Comparison of ENCODE assay signal across 8 cellular contexts in genomic region chr6:33019358-33019757, GRCh38. TPM values are rescaled to one million over a fixed set of nuclear protein-coding genes. Genes with fewer than 3 reads are reported as not detected.
DNase-seq lines count a peak whose midpoint lies in the region; ATAC-seq and TF ChIP-seq lines count a peak whose summit lies in the region.

No MANE protein-coding gene starts in this region.

- no peak overlapping the region for H3K4me3 ChIP-seq in CD8-positive, alpha-beta T cell (ENCODE audit: low read depth, low read length)
- H3K4me3 ChIP-seq in dorsolateral prefrontal cortex: peak overlapping the region in 5 of 59 donors; percentile 2 to 25 (median 15)
- H3K4me3 ChIP-seq in ovary: peak overlapping the region; percentile 24
- H3K4me3 ChIP-seq in brain microvascular endothelial cell (ENCODE audit: low read depth, low read length): no peak overlapping the region

- no peak for TF ChIP-seq CTCF in CD8-positive, alpha-beta T cell (IDR thresholded peaks at IDR 0.05)
- no peak for TF ChIP-seq CTCF in dorsolateral prefrontal cortex (IDR thresholded peaks at IDR 0.05 in 54 of 56, conservative IDR thresholded peaks at IDR 0.05 in 2 of 56; ENCODE audit: low read depth in 1 of 56, partially characterized antibody in 56 of 56)
- TF ChIP-seq CTCF in ovary (IDR thresholded peaks at IDR 0.05): no peak
- TF ChIP-seq CTCF in brain microvascular endothelial cell (IDR thresholded peaks at IDR 0.05; ENCODE audit: low read depth, low read length, missing control alignments): no peak

- H3K27me3 ChIP-seq in CD8-positive, alpha-beta T cell (ENCODE audit: insufficient read depth, low read length): no peaks in the 10 kb centered on the region
- H3K27me3 ChIP-seq in dorsolateral prefrontal cortex: peaks cover 0 to 5% (median 0%) of the 10 kb centered on the region in 45 donors
- H3K27me3 ChIP-seq in ovary: no peaks in the 10 kb centered on the region
- no peaks in the 10 kb centered on the region for H3K27me3 ChIP-seq in brain microvascular endothelial cell (replicated peaks)

- H3K9me3 Mint-ChIP-seq in CD8-positive, alpha-beta T cell: no peaks in the 10 kb centered on the region

- in situ Hi-C loops in brain microvascular endothelial cell (cut with HindIII; ENCODE audit: low pct_ligation_motif_present, low sequenced_read_pairs): no loop called here

- POLR2A ChIA-PET in CD8-positive, alpha-beta T cell (lab: Charles Lee): interaction anchor here (0.9 to 2.6 kb wide), 4 partner anchors 48 to 229 kb away, joined by 4 to 10 read pairs (median 4); partner anchors contain the start of genes HLA-DPA1 and HLA-DPB1

- H3K4me3 Mint-ChIP-seq in CD8-positive, alpha-beta T cell: peak overlapping the region; percentile 86

- H3K4me1 Mint-ChIP-seq in CD8-positive, alpha-beta T cell (ENCODE audit: low read depth): peaks cover 38% of the 10 kb centered on the region

- no peaks in the 10 kb centered on the region for H3K36me3 Mint-ChIP-seq in CD8-positive, alpha-beta T cell

- no peaks in the 10 kb centered on the region for H3K27me3 Mint-ChIP-seq in CD8-positive, alpha-beta T cell (ENCODE audit: low read depth)

- DNase-seq in CD8-positive, alpha-beta T cell: no peak
- no peak for DNase-seq in dorsolateral prefrontal cortex
- no peak for DNase-seq in ovary
- no peak for DNase-seq in NCI-H2196 treated with DMSO at 0.1 percent for 48 hours (lab: John Stamatoyannopoulos, UW; ENCODE audit: unreplicated experiment)
- no peak for DNase-seq in 8988T
- DNase-seq in brain microvascular endothelial cell: no peak

- ATAC-seq in CD8-positive, alpha-beta T cell: no peak
- ATAC-seq in HG03432 (IDR thresholded peaks at IDR 0.05; ENCODE audit: unreplicated experiment) (peak; percentile 5), GM19035 (IDR thresholded peaks at IDR 0.05; ENCODE audit: unreplicated experiment) (no peak)

- TF ChIP-seq POLR2A in ovary (IDR thresholded peaks at IDR 0.05): no peak

- no peaks in the 10 kb centered on the region for H3K9me3 ChIP-seq in CD8-positive, alpha-beta T cell (ENCODE audit: low read length)
- no peaks in the 10 kb centered on the region for H3K9me3 ChIP-seq in ovary

- no peak for TF ChIP-seq EP300 in ovary (IDR thresholded peaks at IDR 0.05)

- intact Hi-C loops in CD8-positive, alpha-beta T cell (cut with DNase I, micrococcal nuclease): loop anchor here in 1 of 2 experiments (5.0 kb wide), 1 partner anchor 58 kb away; the partner anchor contains the start of gene HLA-DPB1
- intact Hi-C loops in dorsolateral prefrontal cortex (cut with DNase I): loop anchor here (5.0 to 10.0 kb wide), 2 partner anchors 63 to 125 kb away; no protein-coding TSS in a partner anchor
- intact Hi-C loops in ovary (cut with DNase I): loop anchor here (10.0 kb wide), 2 partner anchors 65 to 125 kb away; no protein-coding TSS in a partner anchor

- no peaks in the 10 kb centered on the region for H3K36me3 ChIP-seq in CD8-positive, alpha-beta T cell (ENCODE audit: insufficient read depth, low read length)
- H3K36me3 ChIP-seq in ovary: no peaks in the 10 kb centered on the region
- no peaks in the 10 kb centered on the region for H3K36me3 ChIP-seq in brain microvascular endothelial cell (replicated peaks)

- H3K27ac ChIP-seq in CD8-positive, alpha-beta T cell (ENCODE audit: low read depth, low read length): no peak overlapping the region
- H3K27ac ChIP-seq in dorsolateral prefrontal cortex (peak overlapping the region in 50 of 59 donors; percentile 11 to 84 (median 70)), ovary (peak overlapping the region in 1 of 2 donors; percentile 62), brain microvascular endothelial cell (no peak overlapping the region)

- CTCF ChIA-PET in CD8-positive, alpha-beta T cell (lab: Charles Lee): interaction anchor here (1.0 to 1.4 kb wide), 7 partner anchors 10 to 229 kb away, joined by 3 to 5 read pairs (median 3); no protein-coding TSS in a partner anchor

- H3K27ac Mint-ChIP-seq in CD8-positive, alpha-beta T cell: peak overlapping the region; percentile 87

- H3K4me1 ChIP-seq in CD8-positive, alpha-beta T cell (ENCODE audit: insufficient read depth, low read length): peaks cover 23% of the 10 kb centered on the region
- H3K4me1 ChIP-seq in ovary (ENCODE audit: insufficient read depth): peaks cover 2% of the 10 kb centered on the region

RNA-seq across cellular contexts. Expression of gene HLA-DOA, which starts 10.0 kb away (rescaled TPM):
- total RNA-seq in CD8-positive, alpha-beta T cell: 10 to 100 TPM; 16.2 to 18.5 TPM
- 1 to 10 TPM in 118 of 120 experiments, under 1 TPM in 2; 0.64 to 9.6 (median 3.2) TPM for total RNA-seq in dorsolateral prefrontal cortex
- total RNA-seq in ovary: 10 to 100 TPM in 1 of 7 donors, 1 to 10 TPM in 6; 1.1 to 17.3 (median 6.4) TPM
- 10 to 100 TPM in 1 of 2 donors, 1 to 10 TPM in 1; 2.5 to 25.3 TPM for polyA plus RNA-seq in ovary

RNA-seq across cellular contexts. Expression of gene BRD2, which starts 51.0 kb away (rescaled TPM):
- total RNA-seq in CD8-positive, alpha-beta T cell: 100 to 1,000 TPM; 333 to 340 TPM
- total RNA-seq in dorsolateral prefrontal cortex: 100 to 1,000 TPM; 107 to 197 (median 134) TPM
- 100 to 1,000 TPM; 106 to 196 (median 163) TPM for total RNA-seq in ovary
- polyA plus RNA-seq in ovary: 100 to 1,000 TPM; 128 to 301 TPM

RNA-seq across cellular contexts. Expression of gene HLA-DPA1, which starts 54.1 kb away (rescaled TPM):
- total RNA-seq in CD8-positive, alpha-beta T cell: 10 to 100 TPM; 40.5 to 45.7 TPM
- total RNA-seq in dorsolateral prefrontal cortex (100 to 1,000 TPM in 2 of 120 experiments, 10 to 100 TPM in 115, 1 to 10 TPM in 3; 5.9 to 107 (median 35.2) TPM), ovary (10 to 100 TPM; 11.8 to 62.0 (median 46.8) TPM)
- polyA plus RNA-seq in ovary: 100 to 1,000 TPM in 1 of 2 donors, 10 to 100 TPM in 1; 26.7 to 304 TPM

RNA-seq across cellular contexts. Expression of gene HLA-DPB1, which starts 56.4 kb away (rescaled TPM):
- total RNA-seq in CD8-positive, alpha-beta T cell: 10 to 100 TPM; 55.3 to 58.6 TPM
- 10 to 100 TPM; 14.1 to 88.3 (median 30.5) TPM for total RNA-seq in dorsolateral prefrontal cortex
- 10 to 100 TPM; 19.4 to 85.8 (median 44.7) TPM for total RNA-seq in ovary
- 100 to 1,000 TPM in 1 of 2 donors, 10 to 100 TPM in 1; 39.5 to 120 TPM for polyA plus RNA-seq in ovary

Comparison
In these comparisons a context has a peak if more than half of its experiments do, and no peak if none do; other contexts are left out.
1. H3K27ac ChIP-seq: peak in dorsolateral prefrontal cortex (50 of 59); none in CD8-positive, alpha-beta T cell (single experiment) and brain microvascular endothelial cell (single experiment).